2 cellular contexts compared by ENCODE assay signal in the genomic region with DNA sequence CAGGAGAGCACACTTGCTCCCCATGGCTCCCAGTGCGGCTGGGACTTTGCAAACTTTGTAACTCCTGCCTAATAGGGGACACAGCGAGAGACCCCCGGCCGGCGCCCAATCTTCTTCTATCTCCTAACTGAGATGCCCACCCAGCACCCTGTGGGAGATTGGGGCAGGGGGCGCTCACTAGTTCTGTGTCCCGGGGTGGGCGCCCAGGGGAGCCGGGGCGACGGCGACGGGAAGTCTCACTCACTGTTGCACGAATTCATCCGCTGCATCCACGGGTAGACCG.
TF ChIP-seq lines count a peak whose summit lies in the region.

No MANE protein-coding gene starts in this region.

TF ChIP-seq in liver, 16 proteins besides CTCF, POLR2A, EP300 and RAD21:
- TF ChIP-seq RXRA (IDR thresholded peaks at IDR 0.05) = no peak
- no peak for TF ChIP-seq JUND (IDR thresholded peaks at IDR 0.05)
- no peak for TF ChIP-seq NR2F2 (IDR thresholded peaks at IDR 0.05)
- TF ChIP-seq, protein P1, sequence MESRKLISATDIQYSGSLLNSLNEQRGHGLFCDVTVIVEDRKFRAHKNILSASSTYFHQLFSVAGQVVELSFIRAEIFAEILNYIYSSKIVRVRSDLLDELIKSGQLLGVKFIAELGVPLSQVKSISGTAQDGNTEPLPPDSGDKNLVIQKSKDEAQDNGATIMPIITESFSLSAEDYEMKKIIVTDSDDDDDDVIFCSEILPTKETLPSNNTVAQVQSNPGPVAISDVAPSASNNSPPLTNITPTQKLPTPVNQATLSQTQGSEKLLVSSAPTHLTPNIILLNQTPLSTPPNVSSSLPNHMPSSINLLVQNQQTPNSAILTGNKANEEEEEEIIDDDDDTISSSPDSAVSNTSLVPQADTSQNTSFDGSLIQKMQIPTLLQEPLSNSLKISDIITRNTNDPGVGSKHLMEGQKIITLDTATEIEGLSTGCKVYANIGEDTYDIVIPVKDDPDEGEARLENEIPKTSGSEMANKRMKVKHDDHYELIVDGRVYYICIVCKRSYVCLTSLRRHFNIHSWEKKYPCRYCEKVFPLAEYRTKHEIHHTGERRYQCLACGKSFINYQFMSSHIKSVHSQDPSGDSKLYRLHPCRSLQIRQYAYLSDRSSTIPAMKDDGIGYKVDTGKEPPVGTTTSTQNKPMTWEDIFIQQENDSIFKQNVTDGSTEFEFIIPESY (IDR thresholded peaks at IDR 0.05) = no peak
- TF ChIP-seq YY1 (IDR thresholded peaks at IDR 0.05) = no peak
- TF ChIP-seq, protein P2, sequence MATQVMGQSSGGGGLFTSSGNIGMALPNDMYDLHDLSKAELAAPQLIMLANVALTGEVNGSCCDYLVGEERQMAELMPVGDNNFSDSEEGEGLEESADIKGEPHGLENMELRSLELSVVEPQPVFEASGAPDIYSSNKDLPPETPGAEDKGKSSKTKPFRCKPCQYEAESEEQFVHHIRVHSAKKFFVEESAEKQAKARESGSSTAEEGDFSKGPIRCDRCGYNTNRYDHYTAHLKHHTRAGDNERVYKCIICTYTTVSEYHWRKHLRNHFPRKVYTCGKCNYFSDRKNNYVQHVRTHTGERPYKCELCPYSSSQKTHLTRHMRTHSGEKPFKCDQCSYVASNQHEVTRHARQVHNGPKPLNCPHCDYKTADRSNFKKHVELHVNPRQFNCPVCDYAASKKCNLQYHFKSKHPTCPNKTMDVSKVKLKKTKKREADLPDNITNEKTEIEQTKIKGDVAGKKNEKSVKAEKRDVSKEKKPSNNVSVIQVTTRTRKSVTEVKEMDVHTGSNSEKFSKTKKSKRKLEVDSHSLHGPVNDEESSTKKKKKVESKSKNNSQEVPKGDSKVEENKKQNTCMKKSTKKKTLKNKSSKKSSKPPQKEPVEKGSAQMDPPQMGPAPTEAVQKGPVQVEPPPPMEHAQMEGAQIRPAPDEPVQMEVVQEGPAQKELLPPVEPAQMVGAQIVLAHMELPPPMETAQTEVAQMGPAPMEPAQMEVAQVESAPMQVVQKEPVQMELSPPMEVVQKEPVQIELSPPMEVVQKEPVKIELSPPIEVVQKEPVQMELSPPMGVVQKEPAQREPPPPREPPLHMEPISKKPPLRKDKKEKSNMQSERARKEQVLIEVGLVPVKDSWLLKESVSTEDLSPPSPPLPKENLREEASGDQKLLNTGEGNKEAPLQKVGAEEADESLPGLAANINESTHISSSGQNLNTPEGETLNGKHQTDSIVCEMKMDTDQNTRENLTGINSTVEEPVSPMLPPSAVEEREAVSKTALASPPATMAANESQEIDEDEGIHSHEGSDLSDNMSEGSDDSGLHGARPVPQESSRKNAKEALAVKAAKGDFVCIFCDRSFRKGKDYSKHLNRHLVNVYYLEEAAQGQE (IDR thresholded peaks at IDR 0.05) = no peak
- TF ChIP-seq FOXA2 (IDR thresholded peaks at IDR 0.05) = no peak
- no peak for TF ChIP-seq TAF1 (conservative IDR thresholded peaks at IDR 0.05)
- TF ChIP-seq HNF4G (IDR thresholded peaks at IDR 0.05) = no peak
- TF ChIP-seq SP1 (IDR thresholded peaks at IDR 0.05) = no peak
- TF ChIP-seq HNF4A (conservative IDR thresholded peaks at IDR 0.05) = no peak
- no peak for TF ChIP-seq GABPA (IDR thresholded peaks at IDR 0.05 in 1 of 2, conservative IDR thresholded peaks at IDR 0.05 in 1 of 2)
- TF ChIP-seq, protein P3, sequence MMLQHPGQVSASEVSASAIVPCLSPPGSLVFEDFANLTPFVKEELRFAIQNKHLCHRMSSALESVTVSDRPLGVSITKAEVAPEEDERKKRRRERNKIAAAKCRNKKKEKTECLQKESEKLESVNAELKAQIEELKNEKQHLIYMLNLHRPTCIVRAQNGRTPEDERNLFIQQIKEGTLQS (IDR thresholded peaks at IDR 0.05) = no peak
- TF ChIP-seq EGR1 (IDR thresholded peaks at IDR 0.05; ENCODE audit: low read depth in 2 of 2) = no peak
- no peak for TF ChIP-seq FOXA1 (IDR thresholded peaks at IDR 0.05)
- TF ChIP-seq, protein P4, sequence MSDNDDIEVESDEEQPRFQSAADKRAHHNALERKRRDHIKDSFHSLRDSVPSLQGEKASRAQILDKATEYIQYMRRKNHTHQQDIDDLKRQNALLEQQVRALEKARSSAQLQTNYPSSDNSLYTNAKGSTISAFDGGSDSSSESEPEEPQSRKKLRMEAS (IDR thresholded peaks at IDR 0.05) = no peak

TF ChIP-seq in HepG2, 621 proteins besides CTCF, POLR2A, EP300 and RAD21:
- TF ChIP-seq TCF7L2 (IDR thresholded peaks at IDR 0.05; ENCODE audit: low read depth, low read length) = no peak
- TF ChIP-seq ZNF326 (CRISPR knock-in tag; IDR thresholded peaks at IDR 0.05; ENCODE audit: borderline replicate concordance) = no peak
